8 cellular contexts compared by ENCODE assay signal in genomic region chr5:40833712-40834229, GRCh38. TPM values are rescaled to one million over a fixed set of nuclear protein-coding genes. Genes with fewer than 3 reads are reported as not detected.
DNase-seq lines count a peak whose midpoint lies in the region; ATAC-seq and TF ChIP-seq lines count a peak whose summit lies in the region.

No MANE protein-coding gene starts in this region.

- peaks cover 60% of the 10 kb centered on the region for H3K36me3 ChIP-seq in SJSA1

- H3K9me3 ChIP-seq in SJSA1 (replicated peaks) = no peaks in the 10 kb centered on the region

- H3K4me1 ChIP-seq in SJSA1 (replicated peaks) = peaks cover 20% of the 10 kb centered on the region

- ATAC-seq in GM21447 (IDR thresholded peaks at IDR 0.05; ENCODE audit: unreplicated experiment) = no peak

- DNase-seq in GM12864 (ENCODE audit: low read depth) (no peak), SJSA1 (ENCODE audit: low read depth in 1 of 2, low spot score in 2 of 2) (no peak), fibroblast of mammary gland (ENCODE audit: low read depth) (no peak), retinal pigment epithelial cell (ENCODE audit: low read depth) (no peak), NCI-H2171 (lab: John Stamatoyannopoulos, UW) (no peak), superior temporal gyrus (ENCODE audit: extremely low spot score) (no peak), NCI-H526 (lab: John Stamatoyannopoulos, UW) (no peak)

- H3K4me3 ChIP-seq in GM12864 (ENCODE audit: low read depth, low read length) (peak overlapping the region; percentile 95), SJSA1 (peak overlapping the region; percentile 58), fibroblast of mammary gland (ENCODE audit: control insufficient read depth, low read depth, low read length) (peak overlapping the region; percentile 90), retinal pigment epithelial cell (ENCODE audit: low read length) (peak overlapping the region; percentile 99)

- peak overlapping the region; percentile 91 for H3K27ac ChIP-seq in SJSA1

- H3K27me3 ChIP-seq in SJSA1 (replicated peaks) = no peaks in the 10 kb centered on the region

- no peak for TF ChIP-seq CTCF in GM12864 (IDR thresholded peaks at IDR 0.05; ENCODE audit: low read depth, low read length, missing control alignments)
- TF ChIP-seq CTCF in fibroblast of mammary gland (conservative IDR thresholded peaks at IDR 0.05; ENCODE audit: control insufficient read depth, insufficient read depth, low read depth, low read length) = no peak
- TF ChIP-seq CTCF in retinal pigment epithelial cell (conservative IDR thresholded peaks at IDR 0.05; ENCODE audit: low read depth, low read length) = no peak

RNA-seq across cellular contexts. Expression of gene RPL37, which starts 1.3 kb away (rescaled TPM):
- 145 and 281 TPM in 2 replicates for total RNA-seq in SJSA1 (2014; rRNA removed; shearing (Covaris generic))

RNA-seq across cellular contexts. Expression of gene CARD6, which starts 7.4 kb away (rescaled TPM):
- total RNA-seq in SJSA1 (2014; rRNA removed; shearing (Covaris generic)) = 4.3 and 6.6 TPM in 2 replicates

RNA-seq across cellular contexts. Expression of gene PRKAA1, which starts 35.6 kb away (rescaled TPM):
- 106 and 113 TPM in 2 replicates for total RNA-seq in SJSA1 (2014; rRNA removed; shearing (Covaris generic))
